16 cellular contexts compared by ENCODE assay signal in the genomic region with DNA sequence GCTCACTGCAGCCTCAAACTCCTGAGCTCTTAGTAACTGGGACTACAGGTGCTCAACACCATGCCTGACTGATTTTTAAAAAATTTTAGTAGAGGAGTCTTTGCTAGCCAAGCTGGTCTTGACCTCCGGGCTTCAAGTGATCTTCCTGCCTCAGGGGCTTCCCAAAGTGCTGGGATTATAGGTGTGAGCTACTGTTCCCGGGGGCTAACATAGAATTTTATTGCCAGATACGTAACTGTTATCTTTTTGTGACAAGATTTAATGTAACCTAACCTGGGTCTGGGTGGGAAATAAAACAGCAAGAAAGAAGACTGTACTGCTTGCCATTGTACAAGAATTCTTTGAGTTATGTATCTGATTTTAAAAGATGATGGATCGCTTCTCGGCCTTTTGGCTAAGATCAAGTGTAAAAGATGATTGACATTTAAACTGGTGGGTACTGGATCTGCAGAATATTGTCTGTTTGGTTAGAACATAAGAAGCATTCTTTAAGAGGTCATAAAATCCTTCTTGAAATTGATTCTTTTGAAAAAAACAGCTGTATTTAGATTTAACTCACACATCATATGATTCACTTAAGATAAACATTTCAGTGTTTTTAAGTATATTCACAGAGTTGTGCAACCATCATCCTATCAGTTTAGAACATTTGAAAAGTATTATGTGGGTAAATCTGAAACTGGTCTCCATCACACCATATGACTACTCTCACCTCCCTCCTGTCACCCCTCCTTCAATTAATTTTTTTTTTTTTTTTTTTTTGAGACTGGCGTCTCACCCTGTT. TPM values are rescaled to one million over a fixed set of nuclear protein-coding genes. Genes with fewer than 3 reads are reported as not detected.
A peak's percentile ranks its signal among the peaks of the same experiment; 100 is the strongest.
DNase-seq lines count a peak whose midpoint lies in the region; ATAC-seq and TF ChIP-seq lines count a peak whose summit lies in the region.
"Had no signal": no experiment of that assay in that cellular context is flagged by ENCODE, and none has a peak within 500 bp of the region (broad histone marks: within the 10 kb centered on the region; RNA-seq: fewer than 3 reads in every experiment).

No MANE protein-coding gene starts in this region.

- no peaks in the 10 kb centered on the region for H3K27me3 Mint-ChIP-seq in nephron progenitor cell (ENCODE audit: low read depth, poor library complexity)

- H3K27ac Mint-ChIP-seq in nephron progenitor cell, result peak overlapping the region; percentile 62
- H3K27ac Mint-ChIP-seq: activated T-helper 2 cell treated with anti-CD3 and anti-CD28 coated beads, Interferon-gamma antibody, Interleukin-2, Interleukin-4, amounts not matched to agents 10 μg/mL and 5 μg/mL and 100 μg/mL, durations not matched to agents 14 hours and 24 hours and 36 hours had no signal

- TF ChIP-seq CTCF in cardiac fibroblast (IDR thresholded peaks at IDR 0.05; ENCODE audit: low read depth, low read length) (no peak), nephron progenitor cell (IDR thresholded peaks at IDR 0.05) (no peak)

- no peak overlapping the region for H3K4me3 ChIP-seq in cardiac fibroblast (replicated peaks in 1 of 2; ENCODE audit: low read depth in 2 of 2, low read length in 2 of 2)
- H3K4me3 ChIP-seq: BLaER1 treated with 17β-estradiol and CSF1 and Interleukin-3, amounts not matched to agents 10 nM and 100 nM; esophagus muscularis mucosa; skin epidermis; tibial artery had no signal

- peaks cover 80% of the 10 kb centered on the region for H3K36me3 Mint-ChIP-seq in nephron progenitor cell (ENCODE audit: low read depth)

- peaks cover 10% of the 10 kb centered on the region for H3K4me1 Mint-ChIP-seq in nephron progenitor cell

- H3K4me3 Mint-ChIP-seq in nephron progenitor cell, result no peak overlapping the region

- H3K9me3 Mint-ChIP-seq in nephron progenitor cell, result peaks cover 12% of the 10 kb centered on the region
- H3K9me3 Mint-ChIP-seq: activated T-helper 2 cell treated with anti-CD3 and anti-CD28 coated beads, Interferon-gamma antibody, Interleukin-2, Interleukin-4, amounts not matched to agents 10 μg/mL and 5 μg/mL and 100 μg/mL, durations not matched to agents 14 hours and 24 hours and 36 hours had no signal

- ATAC-seq in HG02884 (IDR thresholded peaks at IDR 0.05; ENCODE audit: unreplicated experiment) (no peak), GM21737 (IDR thresholded peaks at IDR 0.05; ENCODE audit: unreplicated experiment) (no peak)

- DNase-seq in EH (ENCODE audit: low read depth) (peak; percentile 78), LHCN-M2 (ENCODE audit: low read depth) (peak; percentile 65), cardiac fibroblast (ENCODE audit: low read depth in 2 of 2) (peak; percentile 62 to 77), nephron progenitor cell (no peak), GM19238 (ENCODE audit: insufficient read length, low spot score) (no peak)
- DNase-seq: activated CD4-positive, CD25-positive, alpha-beta regulatory T cell; cortex of kidney; NCI-H1048; NCI-H748 treated with DMSO at 0.1 percent for 48 hours; tibial artery had no signal

RNA-seq across cellular contexts. Expression of a gene that starts 21.6 kb away (rescaled TPM):
- 188 and 191 TPM in 2 replicates for total RNA-seq in LHCN-M2 (2014; rRNA removed)
- 62.4 TPM for polyA plus RNA-seq in LHCN-M2 (2012)

RNA-seq across cellular contexts. Expression of a gene that starts 38.0 kb away (rescaled TPM):
- 328 and 368 TPM in 2 replicates for total RNA-seq in LHCN-M2 (2014; rRNA removed)
- polyA plus RNA-seq in LHCN-M2 (2012), result 240 TPM

RNA-seq across cellular contexts. Expression of a gene that starts 58.5 kb away (rescaled TPM):
- total RNA-seq in LHCN-M2 (2014; rRNA removed), result 0.29 and 0.71 TPM in 2 replicates
- polyA plus RNA-seq in LHCN-M2 (2012), result 0.17 TPM

Comparison
In these comparisons a context has a peak if more than half of its experiments do, and no peak if none do; other contexts are left out.
1. DNase-seq: peak in EH (single experiment), LHCN-M2 (single experiment) and cardiac fibroblast (2 of 2); none in nephron progenitor cell (single experiment) and GM19238 (single experiment).